ENCODE assay signal across 1 cellular context in the genomic region with DNA sequence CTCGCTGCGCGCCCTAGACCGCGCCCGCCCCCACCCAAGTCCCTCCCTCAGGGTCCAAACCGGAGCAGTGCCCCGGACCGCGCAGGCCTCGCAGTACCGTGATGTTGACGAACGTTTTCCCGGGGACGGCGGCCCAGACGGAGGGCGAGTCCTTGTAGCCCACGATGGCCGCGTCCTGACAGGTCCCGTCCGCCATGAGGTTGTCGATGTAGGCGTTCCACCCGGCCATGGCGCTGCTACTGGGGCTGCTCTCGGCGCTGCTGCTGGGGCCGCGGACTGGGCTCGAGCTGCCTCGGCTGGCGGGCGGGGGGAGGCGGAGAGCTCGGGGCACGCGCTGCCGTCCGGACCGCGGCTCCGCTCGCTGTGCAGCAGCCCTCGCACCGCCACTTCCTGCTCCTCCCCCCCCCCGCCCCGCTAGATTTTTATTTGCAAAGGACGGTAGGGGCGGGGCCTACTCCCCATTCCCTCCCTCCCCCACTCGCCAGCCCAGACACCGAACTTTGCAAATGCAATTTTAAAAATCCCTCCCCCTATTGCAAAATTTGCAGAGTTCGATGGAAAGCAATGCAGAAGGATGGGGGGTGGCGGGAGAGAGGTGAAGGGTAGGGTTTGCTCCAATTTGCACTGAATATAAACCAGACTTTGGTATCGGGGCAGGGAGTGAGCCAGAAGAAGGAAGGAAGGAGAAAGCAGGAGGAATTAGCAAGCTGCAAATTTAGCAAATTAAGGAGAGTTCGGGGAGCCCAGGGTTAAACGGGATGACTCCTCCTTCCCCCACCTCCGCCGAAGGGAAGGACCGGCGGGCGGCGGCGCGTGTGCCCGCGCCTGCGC.
TF ChIP-seq lines count a peak whose summit lies in the region.

A gene (minus strand): TSS at position 365 of the 831 bp plus-strand sequence. CDS start 136 bp downstream, at position 229.

TF ChIP-seq in K562, 482 proteins besides CTCF, POLR2A, EP300 and RAD21 (continued from another document and continues in another):
- TF ChIP-seq LARP7 (IDR thresholded peaks at IDR 0.05) = no peak
- no peak for TF ChIP-seq MEF2A (IDR thresholded peaks at IDR 0.05; ENCODE audit: control insufficient read depth, low read depth, low read length)
- TF ChIP-seq E2F3 (CRISPR knock-in tag; IDR thresholded peaks at IDR 0.05) = no peak
- TF ChIP-seq ZNF77 (CRISPR knock-in tag; IDR thresholded peaks at IDR 0.05) = no peak
- TF ChIP-seq, protein P1, sequence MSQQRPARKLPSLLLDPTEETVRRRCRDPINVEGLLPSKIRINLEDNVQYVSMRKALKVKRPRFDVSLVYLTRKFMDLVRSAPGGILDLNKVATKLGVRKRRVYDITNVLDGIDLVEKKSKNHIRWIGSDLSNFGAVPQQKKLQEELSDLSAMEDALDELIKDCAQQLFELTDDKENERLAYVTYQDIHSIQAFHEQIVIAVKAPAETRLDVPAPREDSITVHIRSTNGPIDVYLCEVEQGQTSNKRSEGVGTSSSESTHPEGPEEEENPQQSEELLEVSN (IDR thresholded peaks at IDR 0.05; ENCODE audit: borderline replicate concordance in 1 of 2, extremely low read depth in 1 of 2, insufficient read depth in 1 of 2, insufficient read length in 1 of 2, low read depth in 1 of 2, low read length in 1 of 2, poor library complexity in 1 of 2, severe bottlenecking in 1 of 2) = peak in 1 of 2 experiments; percentile 71
- no peak for TF ChIP-seq RHOXF2B (CRISPR knock-in tag; conservative IDR thresholded peaks at IDR 0.05)
- no peak for TF ChIP-seq ZNF324 (CRISPR knock-in tag; IDR thresholded peaks at IDR 0.05)
- TF ChIP-seq, protein P2, sequence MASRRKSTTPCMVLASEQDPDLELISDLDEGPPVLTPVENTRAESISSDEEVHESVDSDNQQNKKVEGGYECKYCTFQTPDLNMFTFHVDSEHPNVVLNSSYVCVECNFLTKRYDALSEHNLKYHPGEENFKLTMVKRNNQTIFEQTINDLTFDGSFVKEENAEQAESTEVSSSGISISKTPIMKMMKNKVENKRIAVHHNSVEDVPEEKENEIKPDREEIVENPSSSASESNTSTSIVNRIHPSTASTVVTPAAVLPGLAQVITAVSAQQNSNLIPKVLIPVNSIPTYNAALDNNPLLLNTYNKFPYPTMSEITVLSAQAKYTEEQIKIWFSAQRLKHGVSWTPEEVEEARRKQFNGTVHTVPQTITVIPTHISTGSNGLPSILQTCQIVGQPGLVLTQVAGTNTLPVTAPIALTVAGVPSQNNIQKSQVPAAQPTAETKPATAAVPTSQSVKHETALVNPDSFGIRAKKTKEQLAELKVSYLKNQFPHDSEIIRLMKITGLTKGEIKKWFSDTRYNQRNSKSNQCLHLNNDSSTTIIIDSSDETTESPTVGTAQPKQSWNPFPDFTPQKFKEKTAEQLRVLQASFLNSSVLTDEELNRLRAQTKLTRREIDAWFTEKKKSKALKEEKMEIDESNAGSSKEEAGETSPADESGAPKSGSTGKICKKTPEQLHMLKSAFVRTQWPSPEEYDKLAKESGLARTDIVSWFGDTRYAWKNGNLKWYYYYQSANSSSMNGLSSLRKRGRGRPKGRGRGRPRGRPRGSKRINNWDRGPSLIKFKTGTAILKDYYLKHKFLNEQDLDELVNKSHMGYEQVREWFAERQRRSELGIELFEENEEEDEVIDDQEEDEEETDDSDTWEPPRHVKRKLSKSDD (conservative IDR thresholded peaks at IDR 0.05; ENCODE audit: low read length) = no peak
- TF ChIP-seq, protein P3, sequence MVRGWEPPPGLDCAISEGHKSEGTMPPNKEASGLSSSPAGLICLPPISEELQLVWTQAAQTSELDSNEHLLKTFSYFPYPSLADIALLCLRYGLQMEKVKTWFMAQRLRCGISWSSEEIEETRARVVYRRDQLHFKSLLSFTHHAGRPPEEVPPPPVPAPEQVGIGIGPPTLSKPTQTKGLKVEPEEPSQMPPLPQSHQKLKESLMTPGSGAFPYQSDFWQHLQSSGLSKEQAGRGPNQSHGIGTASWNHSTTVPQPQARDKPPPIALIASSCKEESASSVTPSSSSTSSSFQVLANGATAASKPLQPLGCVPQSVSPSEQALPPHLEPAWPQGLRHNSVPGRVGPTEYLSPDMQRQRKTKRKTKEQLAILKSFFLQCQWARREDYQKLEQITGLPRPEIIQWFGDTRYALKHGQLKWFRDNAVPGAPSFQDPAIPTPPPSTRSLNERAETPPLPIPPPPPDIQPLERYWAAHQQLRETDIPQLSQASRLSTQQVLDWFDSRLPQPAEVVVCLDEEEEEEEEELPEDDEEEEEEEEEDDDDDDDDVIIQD (CRISPR knock-in tag; IDR thresholded peaks at IDR 0.05) = no peak
- TF ChIP-seq SOX6 (IDR thresholded peaks at IDR 0.05) = no peak
- TF ChIP-seq BMI1 (IDR thresholded peaks at IDR 0.05; ENCODE audit: low read length) = no peak
- TF ChIP-seq, protein P4, sequence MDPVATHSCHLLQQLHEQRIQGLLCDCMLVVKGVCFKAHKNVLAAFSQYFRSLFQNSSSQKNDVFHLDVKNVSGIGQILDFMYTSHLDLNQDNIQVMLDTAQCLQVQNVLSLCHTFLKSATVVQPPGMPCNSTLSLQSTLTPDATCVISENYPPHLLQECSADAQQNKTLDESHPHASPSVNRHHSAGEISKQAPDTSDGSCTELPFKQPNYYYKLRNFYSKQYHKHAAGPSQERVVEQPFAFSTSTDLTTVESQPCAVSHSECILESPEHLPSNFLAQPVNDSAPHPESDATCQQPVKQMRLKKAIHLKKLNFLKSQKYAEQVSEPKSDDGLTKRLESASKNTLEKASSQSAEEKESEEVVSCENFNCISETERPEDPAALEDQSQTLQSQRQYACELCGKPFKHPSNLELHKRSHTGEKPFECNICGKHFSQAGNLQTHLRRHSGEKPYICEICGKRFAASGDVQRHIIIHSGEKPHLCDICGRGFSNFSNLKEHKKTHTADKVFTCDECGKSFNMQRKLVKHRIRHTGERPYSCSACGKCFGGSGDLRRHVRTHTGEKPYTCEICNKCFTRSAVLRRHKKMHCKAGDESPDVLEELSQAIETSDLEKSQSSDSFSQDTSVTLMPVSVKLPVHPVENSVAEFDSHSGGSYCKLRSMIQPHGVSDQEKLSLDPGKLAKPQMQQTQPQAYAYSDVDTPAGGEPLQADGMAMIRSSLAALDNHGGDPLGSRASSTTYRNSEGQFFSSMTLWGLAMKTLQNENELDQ (CRISPR knock-in tag; IDR thresholded peaks at IDR 0.05; ENCODE audit: borderline replicate concordance) = no peak
- no peak for TF ChIP-seq CCAR2 (IDR thresholded peaks at IDR 0.05; ENCODE audit: low read depth, low read length)
- TF ChIP-seq MYNN (IDR thresholded peaks at IDR 0.05) = no peak
- TF ChIP-seq MYNN (CRISPR knock-in tag; IDR thresholded peaks at IDR 0.05) = no peak
- TF ChIP-seq ZNF175 (CRISPR knock-in tag; IDR thresholded peaks at IDR 0.05; ENCODE audit: low read depth) = no peak
- TF ChIP-seq ZNF583 (CRISPR knock-in tag; IDR thresholded peaks at IDR 0.05) = no peak
- peak; percentile 45; the same call in 1 of the 2 replicates for TF ChIP-seq SMARCA5 (IDR thresholded peaks at IDR 0.05)
- no peak for TF ChIP-seq ZNF165 (CRISPR knock-in tag; IDR thresholded peaks at IDR 0.05; ENCODE audit: borderline replicate concordance)
- no peak for TF ChIP-seq TFAM (CRISPR knock-in tag; conservative IDR thresholded peaks at IDR 0.05)
- TF ChIP-seq FOXJ3 (CRISPR knock-in tag; IDR thresholded peaks at IDR 0.05) = no peak
- no peak for TF ChIP-seq DACH1 (IDR thresholded peaks at IDR 0.05; ENCODE audit: partially characterized antibody)
- no peak for TF ChIP-seq ZNF146 (CRISPR knock-in tag; IDR thresholded peaks at IDR 0.05; ENCODE audit: unreplicated experiment)
- TF ChIP-seq, protein P5, sequence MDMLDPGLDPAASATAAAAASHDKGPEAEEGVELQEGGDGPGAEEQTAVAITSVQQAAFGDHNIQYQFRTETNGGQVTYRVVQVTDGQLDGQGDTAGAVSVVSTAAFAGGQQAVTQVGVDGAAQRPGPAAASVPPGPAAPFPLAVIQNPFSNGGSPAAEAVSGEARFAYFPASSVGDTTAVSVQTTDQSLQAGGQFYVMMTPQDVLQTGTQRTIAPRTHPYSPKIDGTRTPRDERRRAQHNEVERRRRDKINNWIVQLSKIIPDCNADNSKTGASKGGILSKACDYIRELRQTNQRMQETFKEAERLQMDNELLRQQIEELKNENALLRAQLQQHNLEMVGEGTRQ (CRISPR knock-in tag; IDR thresholded peaks at IDR 0.05) = no peak
- TF ChIP-seq, protein P6, sequence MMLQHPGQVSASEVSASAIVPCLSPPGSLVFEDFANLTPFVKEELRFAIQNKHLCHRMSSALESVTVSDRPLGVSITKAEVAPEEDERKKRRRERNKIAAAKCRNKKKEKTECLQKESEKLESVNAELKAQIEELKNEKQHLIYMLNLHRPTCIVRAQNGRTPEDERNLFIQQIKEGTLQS (IDR thresholded peaks at IDR 0.05) = peak; percentile 44; the same call in 1 of the 2 replicates
- TF ChIP-seq, protein P6 (CRISPR knock-in tag; conservative IDR thresholded peaks at IDR 0.05) = no peak
- no peak for TF ChIP-seq MCM5 (IDR thresholded peaks at IDR 0.05; ENCODE audit: low read depth)
- TF ChIP-seq STAG1 (CRISPR knock-in tag; IDR thresholded peaks at IDR 0.05; ENCODE audit: borderline replicate concordance) = no peak
- TF ChIP-seq, protein P7, sequence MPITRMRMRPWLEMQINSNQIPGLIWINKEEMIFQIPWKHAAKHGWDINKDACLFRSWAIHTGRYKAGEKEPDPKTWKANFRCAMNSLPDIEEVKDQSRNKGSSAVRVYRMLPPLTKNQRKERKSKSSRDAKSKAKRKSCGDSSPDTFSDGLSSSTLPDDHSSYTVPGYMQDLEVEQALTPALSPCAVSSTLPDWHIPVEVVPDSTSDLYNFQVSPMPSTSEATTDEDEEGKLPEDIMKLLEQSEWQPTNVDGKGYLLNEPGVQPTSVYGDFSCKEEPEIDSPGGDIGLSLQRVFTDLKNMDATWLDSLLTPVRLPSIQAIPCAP (CRISPR knock-in tag; IDR thresholded peaks at IDR 0.05; ENCODE audit: borderline replicate concordance) = peak; percentile 58; the same call in 1 of the 2 replicates
- TF ChIP-seq, protein P8, sequence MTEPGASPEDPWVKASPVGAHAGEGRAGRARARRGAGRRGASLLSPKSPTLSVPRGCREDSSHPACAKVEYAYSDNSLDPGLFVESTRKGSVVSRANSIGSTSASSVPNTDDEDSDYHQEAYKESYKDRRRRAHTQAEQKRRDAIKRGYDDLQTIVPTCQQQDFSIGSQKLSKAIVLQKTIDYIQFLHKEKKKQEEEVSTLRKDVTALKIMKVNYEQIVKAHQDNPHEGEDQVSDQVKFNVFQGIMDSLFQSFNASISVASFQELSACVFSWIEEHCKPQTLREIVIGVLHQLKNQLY (CRISPR knock-in tag; conservative IDR thresholded peaks at IDR 0.05) = no peak
- no peak for TF ChIP-seq KLF16 (IDR thresholded peaks at IDR 0.05)
- no peak for TF ChIP-seq TARDBP (IDR thresholded peaks at IDR 0.05)
- no peak for TF ChIP-seq HNRNPUL1 (IDR thresholded peaks at IDR 0.05; ENCODE audit: low read length)
- TF ChIP-seq ZFP1 (CRISPR knock-in tag; IDR thresholded peaks at IDR 0.05) = no peak
- TF ChIP-seq ZNF274 (IDR thresholded peaks at IDR 0.05; ENCODE audit: borderline replicate concordance, low read depth, low read length) = no peak
- no peak for TF ChIP-seq SREBF2 (CRISPR knock-in tag; IDR thresholded peaks at IDR 0.05)
- TF ChIP-seq SMAD2 (IDR thresholded peaks at IDR 0.05; ENCODE audit: low read depth, low read length) = no peak
- TF ChIP-seq, protein P9, sequence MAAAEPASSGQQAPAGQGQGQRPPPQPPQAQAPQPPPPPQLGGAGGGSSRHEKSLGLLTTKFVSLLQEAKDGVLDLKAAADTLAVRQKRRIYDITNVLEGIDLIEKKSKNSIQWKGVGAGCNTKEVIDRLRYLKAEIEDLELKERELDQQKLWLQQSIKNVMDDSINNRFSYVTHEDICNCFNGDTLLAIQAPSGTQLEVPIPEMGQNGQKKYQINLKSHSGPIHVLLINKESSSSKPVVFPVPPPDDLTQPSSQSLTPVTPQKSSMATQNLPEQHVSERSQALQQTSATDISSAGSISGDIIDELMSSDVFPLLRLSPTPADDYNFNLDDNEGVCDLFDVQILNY (CRISPR knock-in tag; IDR thresholded peaks at IDR 0.05) = no peak
- TF ChIP-seq, protein P10, sequence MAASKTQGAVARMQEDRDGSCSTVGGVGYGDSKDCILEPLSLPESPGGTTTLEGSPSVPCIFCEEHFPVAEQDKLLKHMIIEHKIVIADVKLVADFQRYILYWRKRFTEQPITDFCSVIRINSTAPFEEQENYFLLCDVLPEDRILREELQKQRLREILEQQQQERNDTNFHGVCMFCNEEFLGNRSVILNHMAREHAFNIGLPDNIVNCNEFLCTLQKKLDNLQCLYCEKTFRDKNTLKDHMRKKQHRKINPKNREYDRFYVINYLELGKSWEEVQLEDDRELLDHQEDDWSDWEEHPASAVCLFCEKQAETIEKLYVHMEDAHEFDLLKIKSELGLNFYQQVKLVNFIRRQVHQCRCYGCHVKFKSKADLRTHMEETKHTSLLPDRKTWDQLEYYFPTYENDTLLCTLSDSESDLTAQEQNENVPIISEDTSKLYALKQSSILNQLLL (CRISPR knock-in tag; IDR thresholded peaks at IDR 0.05; ENCODE audit: borderline replicate concordance) = no peak
- TF ChIP-seq ZNF197 (CRISPR knock-in tag; IDR thresholded peaks at IDR 0.05; ENCODE audit: low read depth) = no peak
- no peak for TF ChIP-seq NFIX (CRISPR knock-in tag; IDR thresholded peaks at IDR 0.05; ENCODE audit: low read depth)
- no peak for TF ChIP-seq JUNB (CRISPR knock-in tag; conservative IDR thresholded peaks at IDR 0.05)
- TF ChIP-seq CBX3 (IDR thresholded peaks at IDR 0.05; ENCODE audit: borderline replicate concordance in 1 of 2, low read length in 2 of 2) = no peak
- no peak for TF ChIP-seq JUN (IDR thresholded peaks at IDR 0.05; ENCODE audit: borderline replicate concordance, low read depth, low read length)
- no peak for TF ChIP-seq JUN (CRISPR knock-in tag; IDR thresholded peaks at IDR 0.05; ENCODE audit: borderline replicate concordance)
- peak in 1 of 2 experiments; percentile 28; a peak in 1 of 4 replicates for TF ChIP-seq HDAC1 (IDR thresholded peaks at IDR 0.05)
- peak; percentile 71 for TF ChIP-seq PHF8 (IDR thresholded peaks at IDR 0.05; ENCODE audit: borderline replicate concordance, low read length)
- peak; percentile 51; the same call in 1 of the 2 replicates for TF ChIP-seq CEBPG (CRISPR knock-in tag; IDR thresholded peaks at IDR 0.05)
- TF ChIP-seq CEBPG (tag; conservative IDR thresholded peaks at IDR 0.05 in 1 of 2, IDR thresholded peaks at IDR 0.05 in 1 of 2) = peak; percentile 80 to 87
- TF ChIP-seq PRMT5 (CRISPR knock-in tag; IDR thresholded peaks at IDR 0.05) = no peak
